ENCODE assay signal across 16 cellular contexts in genomic region chr17:29004081-29004692, GRCh38. TPM values are rescaled to one million over a fixed set of nuclear protein-coding genes. Genes with fewer than 3 reads are reported as not detected.
A peak's percentile ranks its signal among the peaks of the same experiment; 100 is the strongest.
DNase-seq lines count a peak whose midpoint lies in the region; ATAC-seq lines count a peak whose summit lies in the region.
"Had no signal": no experiment of that assay in that cellular context is flagged by ENCODE, and none has a peak within 500 bp of the region (broad histone marks: within the 10 kb centered on the region; RNA-seq: fewer than 3 reads in every experiment).

No MANE protein-coding gene starts in this region.

- H3K9me3 ChIP-seq in adipocyte (ENCODE audit: control insufficient read depth, low read length): no peaks in the 10 kb centered on the region

- no peaks in the 10 kb centered on the region for H3K36me3 ChIP-seq in H7 (replicated peaks; ENCODE audit: control insufficient read depth, insufficient read depth, low read length)
- no peaks in the 10 kb centered on the region for H3K36me3 ChIP-seq in adipocyte (ENCODE audit: control insufficient read depth, insufficient read depth, low read length, severe bottlenecking)

- DNase-seq in H7 (peak; percentile 70), adipocyte (ENCODE audit: low read depth) (peak; percentile 15), glomerular visceral epithelial cell (ENCODE audit: extremely low spot score) (peak; percentile 18), putamen (ENCODE audit: low spot score) (peak; percentile 35), NOMO-1 (lab: John Stamatoyannopoulos, UW; ENCODE audit: unreplicated experiment in 2 of 2) (no peak), activated gamma-delta T cell (lab: John Stamatoyannopoulos, UW) (no peak), NOMO-1 treated with DMSO at 0.1 percent for 48 hours (lab: John Stamatoyannopoulos, UW; ENCODE audit: unreplicated experiment) (no peak)
- DNase-seq: activated CD4-positive, alpha-beta T cell treated with anti-CD3 and anti-CD28 coated beads, Interleukin-2, amount 50 U/mL, for 4 hours; activated gamma-delta T cell treated with Interleukin-2 at 50 U/mL for 16 hours; CD8-positive, alpha-beta T cell; NCI-H2227 treated with DMSO at 0.1 percent for 48 hours; T-cell had no signal

- H3K4me3 ChIP-seq in H7 (ENCODE audit: insufficient read depth, low read depth, low read length) (no peak overlapping the region), adipocyte (ENCODE audit: low read length) (no peak overlapping the region)

- H3K27me3 ChIP-seq in H7 (ENCODE audit: control insufficient read depth, insufficient read depth, low read length): peaks cover 25% of the 10 kb centered on the region
- peaks cover 89% of the 10 kb centered on the region for H3K27me3 ChIP-seq in adipocyte (replicated peaks; ENCODE audit: control insufficient read depth, insufficient read depth, low read length)

- H3K4me1 ChIP-seq in adipocyte (ENCODE audit: control insufficient read depth, insufficient read depth, low read length): no peaks in the 10 kb centered on the region

- no peak overlapping the region for H3K9ac ChIP-seq in adipocyte (ENCODE audit: low read length)

- ATAC-seq in GM21717 (IDR thresholded peaks at IDR 0.05; ENCODE audit: unreplicated experiment): no peak
- ATAC-seq: CD8-positive, alpha-beta T cell; esophagus mucosa; naive thymus-derived CD8-positive, alpha-beta T cell; T-cell had no signal

RNA-seq across cellular contexts. Expression of gene SEZ6, which starts 1.6 kb away (rescaled TPM):
- total RNA-seq in H7 (2014; rRNA removed; shearing (Covaris generic)): 0.37 and 0.83 TPM in 2 replicates
- total RNA-seq: esophagus mucosa; naive thymus-derived CD8-positive, alpha-beta T cell; OCI-LY7 had no signal

RNA-seq across cellular contexts. Expression of gene PIPOX, which starts 38.8 kb away (rescaled TPM):
- total RNA-seq in H7 (2014; rRNA removed; shearing (Covaris generic)): 17.4 and 26.4 TPM in 2 replicates

RNA-seq across cellular contexts. Expression of gene PHF12, which starts 52.9 kb away (rescaled TPM):
- total RNA-seq in H7 (2014; rRNA removed; shearing (Covaris generic)): 53.2 and 56.6 TPM in 2 replicates

Comparison
In these comparisons a context has a peak if more than half of its experiments do, and no peak if none do; other contexts are left out.
1. DNase-seq: peak in H7 (single experiment), adipocyte (single experiment), glomerular visceral epithelial cell (single experiment) and putamen (single experiment); none in NOMO-1 (0 of 2), activated gamma-delta T cell (single experiment) and NOMO-1 treated with DMSO at 0.1 percent for 48 hours (single experiment).